In the genomic region with DNA sequence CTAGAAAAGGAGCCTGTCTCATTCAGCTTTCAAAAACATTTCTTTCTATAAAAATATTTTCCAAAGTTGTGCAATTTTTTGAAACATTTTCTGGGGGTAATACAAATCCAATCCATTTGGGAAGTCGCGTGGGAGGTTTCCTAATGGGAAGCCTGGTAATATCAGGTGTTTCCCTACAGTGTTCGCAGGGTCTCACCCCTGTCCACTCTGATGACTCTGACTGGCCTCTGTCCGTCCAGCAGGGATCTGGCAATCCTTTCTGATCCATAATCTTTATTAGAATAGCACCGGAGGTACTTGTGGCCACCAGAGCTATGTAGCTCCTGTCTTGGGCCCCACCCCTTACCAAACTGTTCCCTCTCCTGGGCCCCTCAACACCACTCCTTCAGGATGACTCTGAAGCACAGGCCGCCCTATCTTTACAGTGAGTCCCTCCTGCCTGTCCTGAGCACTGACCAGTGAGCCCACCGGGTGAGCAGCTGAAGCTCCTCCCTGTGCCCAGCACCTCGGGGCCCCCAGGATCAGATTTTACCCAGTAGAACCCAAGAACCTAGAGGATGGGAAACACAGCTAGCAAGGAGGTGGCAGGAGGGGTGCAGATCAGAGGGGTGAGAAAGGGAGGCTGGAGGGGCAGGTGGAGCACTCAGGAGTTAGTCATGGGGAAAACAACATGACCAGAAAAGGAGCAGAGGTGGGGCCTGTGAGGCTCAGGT, we compare ENCODE assay signal across 9 cellular contexts.
A peak's percentile ranks its signal among the peaks of the same experiment; 100 is the strongest.
DNase-seq lines count a peak whose midpoint lies in the region; ATAC-seq and TF ChIP-seq lines count a peak whose summit lies in the region.
"Had no signal": no experiment of that assay in that cellular context is flagged by ENCODE, and none has a peak within 500 bp of the region (broad histone marks: within the 10 kb centered on the region; RNA-seq: fewer than 3 reads in every experiment).

No MANE protein-coding gene starts in this region.

- H3K4me3 Mint-ChIP-seq in activated CD4-positive, alpha-beta memory T cell treated with anti-CD3 and anti-CD28 coated beads for 36 hours = peak overlapping the region; percentile 54

- peaks cover 49% of the 10 kb centered on the region for H3K4me1 Mint-ChIP-seq in activated CD4-positive, alpha-beta memory T cell treated with anti-CD3 and anti-CD28 coated beads for 36 hours (ENCODE audit: low read depth)

- H3K36me3 Mint-ChIP-seq in activated CD4-positive, alpha-beta memory T cell treated with anti-CD3 and anti-CD28 coated beads for 36 hours = no peaks in the 10 kb centered on the region

- POLR2A ChIA-PET in activated CD4-positive, alpha-beta memory T cell treated with anti-CD3 and anti-CD28 coated beads for 36 hours (lab: Charles Lee) = interaction anchor here (0.8 to 2.2 kb wide), 5 partner anchors 16 to 72 kb away, joined by 3 to 17 read pairs (median 3); no protein-coding TSS in a partner anchor

- H3K4me1 ChIP-seq in foreskin keratinocyte (peaks cover 8% of the 10 kb centered on the region), spleen (peaks cover 9 to 64% (median 41%) of the 10 kb centered on the region in 6 donors)

- no peak for TF ChIP-seq POLR2A in spleen (IDR thresholded peaks at IDR 0.05)

- ATAC-seq in foreskin keratinocyte (peak; percentile 9), HG02973 (IDR thresholded peaks at IDR 0.05; ENCODE audit: unreplicated experiment) (no peak)

- TF ChIP-seq CTCF in foreskin keratinocyte (conservative IDR thresholded peaks at IDR 0.05) (no peak), spleen (IDR thresholded peaks at IDR 0.05 in 8 of 11, conservative IDR thresholded peaks at IDR 0.05 in 3 of 11) (no peak)

- intact Hi-C loops in activated CD4-positive, alpha-beta memory T cell treated with anti-CD3 and anti-CD28 coated beads for 36 hours (cut with micrococcal nuclease) = loop anchor here (1.0 to 5.0 kb wide), 7 partner anchors 20 to 135 kb away; a partner anchor contains a TSS
- intact Hi-C loops in spleen (cut with DNase I; ENCODE audit: low total_unique reads) = no loop called here

- peaks cover 2% of the 10 kb centered on the region for H3K27me3 ChIP-seq in foreskin keratinocyte
- H3K27me3 ChIP-seq in spleen (replicated peaks in 1 of 7) = peaks cover 0 to 12% (median 0%) of the 10 kb centered on the region in 7 donors
- H3K27me3 ChIP-seq: cardiac muscle cell had no signal

- H3K27me3 Mint-ChIP-seq in activated CD4-positive, alpha-beta memory T cell treated with anti-CD3 and anti-CD28 coated beads for 36 hours = peaks cover 2% of the 10 kb centered on the region

- no peaks in the 10 kb centered on the region for H3K36me3 ChIP-seq in spleen
- H3K36me3 ChIP-seq: cardiac muscle cell had no signal

- H3K27ac Mint-ChIP-seq in activated CD4-positive, alpha-beta memory T cell treated with anti-CD3 and anti-CD28 coated beads for 36 hours = peak overlapping the region; percentile 92

- H3K27ac ChIP-seq in foreskin keratinocyte (no peak overlapping the region), spleen (peak overlapping the region in 6 of 8 donors; percentile 1 to 73 (median 42))
- H3K27ac ChIP-seq: cardiac muscle cell had no signal

- CTCF ChIA-PET in activated CD4-positive, alpha-beta memory T cell treated with anti-CD3 and anti-CD28 coated beads for 36 hours (lab: Charles Lee) = interaction anchor here (0.8 to 4.2 kb wide), 8 partner anchors 8 to 85 kb away, joined by 3 to 34 read pairs (median 6); a partner anchor contains a TSS

- H3K4me3 ChIP-seq in spleen = no peak overlapping the region
- H3K4me3 ChIP-seq: cardiac muscle cell had no signal

- DNase-seq in GM03348 (ENCODE audit: low spot score) (peak; percentile 19), foreskin keratinocyte (no peak), spleen (no peak), CD1c-positive myeloid dendritic cell (ENCODE audit: extremely low spot score) (no peak), NCI-H524 treated with DMSO at 0.1 percent for 48 hours (lab: John Stamatoyannopoulos, UW) (no peak)
- DNase-seq in activated CD4-positive, alpha-beta memory T cell treated with anti-CD3 and anti-CD28 coated beads for 36 hours = no peak
- DNase-seq: NCI-H1105 had no signal

- H3K9me3 ChIP-seq in spleen = no peaks in the 10 kb centered on the region

- H3K9me3 Mint-ChIP-seq in activated CD4-positive, alpha-beta memory T cell treated with anti-CD3 and anti-CD28 coated beads for 36 hours = no peaks in the 10 kb centered on the region

- 64 to 82% (median 66%) methylated on average over 8 of the region's 8 CpGs for WGBS in spleen, 5 donors
